Comparison of ENCODE assay signal across 25 cellular contexts in the genomic region with DNA sequence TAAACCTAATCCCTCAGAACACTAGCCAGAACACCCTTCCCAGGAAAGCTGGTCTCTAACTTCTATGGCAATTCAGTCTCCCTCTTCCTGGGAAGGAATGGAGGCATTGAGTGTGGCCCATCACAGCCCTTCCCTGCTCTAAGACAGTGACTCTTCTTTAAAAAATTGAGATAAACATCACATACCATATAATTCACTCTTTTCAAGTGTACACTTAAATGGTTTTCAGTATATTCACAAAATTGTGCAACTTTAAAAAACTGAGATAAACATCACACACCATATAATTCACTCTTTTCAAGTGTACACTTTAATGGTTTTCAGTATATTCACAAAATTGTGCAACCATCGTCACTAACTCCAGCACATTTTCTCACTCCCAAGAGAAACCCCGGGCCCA.
"Had no signal": no experiment of that assay in that cellular context is flagged by ENCODE, and none has a peak within 500 bp of the region (broad histone marks: within the 10 kb centered on the region; RNA-seq: fewer than 3 reads in every experiment).

No MANE protein-coding gene starts in this region.

- H3K36me3 Mint-ChIP-seq: stimulated activated effector memory CD8-positive, alpha-beta T cell treated with anti-CD3 and anti-CD28 coated beads, Interleukin-12 subunit alpha, Interleukin-12 subunit beta, amount 100 ng/mL, for 72 hours had no signal

- H3K4me1 ChIP-seq: left ventricle myocardium inferior, right lobe of liver had no signal

- FAIRE-seq: colon, frontal cortex had no signal

- H3K4me3 Mint-ChIP-seq: activated CD4-positive, alpha-beta memory T cell treated with anti-CD3 and anti-CD28 coated beads, Interleukin-2, amount 10 ng/mL, durations not matched to agents 7 days and 5 days; activated CD4-positive, alpha-beta T cell treated with anti-CD3 and anti-CD28 coated beads, Interleukin-2, amount 10 ng/mL, durations not matched to agents 24 days and 14 days; activated naive CD8-positive, alpha-beta T cell treated with anti-CD3 and anti-CD28 coated beads, Interleukin-2, amount 50 U/mL, for 24 hours; activated T-cell treated with anti-CD3 and anti-CD28 coated beads, Interleukin-2, amount 50 U/mL, for 72 hours; central memory CD8-positive, alpha-beta T cell; stimulated activated effector memory CD8-positive, alpha-beta T cell treated with anti-CD3 and anti-CD28 coated beads, Interleukin-12 subunit alpha, Interleukin-12 subunit beta, amount 100 ng/mL, for 72 hours; stimulated activated naive CD8-positive, alpha-beta T cell treated with anti-CD3 and anti-CD28 coated beads, Interleukin-15, amount 100 ng/mL, for 72 hours; T-helper 2 cell treated with Interferon-gamma antibody and Interleukin-4, amounts not matched to agents 5 μg/mL and 100 μg/mL, for 36 hours had no signal

- H3K4me1 Mint-ChIP-seq: stimulated activated effector memory CD8-positive, alpha-beta T cell treated with anti-CD3 and anti-CD28 coated beads, Interleukin-12 subunit alpha, Interleukin-12 subunit beta, amount 100 ng/mL, for 72 hours had no signal

- H3K9me3 ChIP-seq: left ventricle myocardium inferior, right lobe of liver, transverse colon, vagina had no signal

- H3K36me3 ChIP-seq: left ventricle myocardium inferior, right lobe of liver, transverse colon, vagina had no signal

- H3K27me3 ChIP-seq: right lobe of liver, transverse colon, vagina had no signal

- H3K9me3 Mint-ChIP-seq: activated CD4-positive, alpha-beta memory T cell treated with anti-CD3 and anti-CD28 coated beads, Interleukin-2, amount 10 ng/mL, durations not matched to agents 7 days and 5 days; activated CD4-positive, alpha-beta T cell treated with anti-CD3 and anti-CD28 coated beads, Interleukin-2, amount 10 ng/mL, durations not matched to agents 24 days and 14 days; activated naive CD8-positive, alpha-beta T cell treated with anti-CD3 and anti-CD28 coated beads, Interleukin-2, amount 50 U/mL, for 24 hours; activated T-cell treated with anti-CD3 and anti-CD28 coated beads, Interleukin-2, amount 50 U/mL, for 72 hours; central memory CD8-positive, alpha-beta T cell; stimulated activated effector memory CD8-positive, alpha-beta T cell treated with anti-CD3 and anti-CD28 coated beads, Interleukin-12 subunit alpha, Interleukin-12 subunit beta, amount 100 ng/mL, for 72 hours; stimulated activated naive CD8-positive, alpha-beta T cell treated with anti-CD3 and anti-CD28 coated beads, Interleukin-15, amount 100 ng/mL, for 72 hours; T-helper 2 cell treated with Interferon-gamma antibody and Interleukin-4, amounts not matched to agents 5 μg/mL and 100 μg/mL, for 36 hours had no signal

- H3K27me3 Mint-ChIP-seq: activated CD4-positive, alpha-beta memory T cell treated with anti-CD3 and anti-CD28 coated beads, Interleukin-2, amount 10 ng/mL, durations not matched to agents 7 days and 5 days; activated CD4-positive, alpha-beta T cell treated with anti-CD3 and anti-CD28 coated beads, Interleukin-2, amount 10 ng/mL, durations not matched to agents 24 days and 14 days; activated naive CD8-positive, alpha-beta T cell treated with anti-CD3 and anti-CD28 coated beads, Interleukin-2, amount 50 U/mL, for 24 hours; central memory CD8-positive, alpha-beta T cell; stimulated activated naive CD8-positive, alpha-beta T cell treated with anti-CD3 and anti-CD28 coated beads, Interleukin-15, amount 100 ng/mL, for 72 hours had no signal

- H3K4me3 ChIP-seq: left ventricle myocardium inferior, right lobe of liver, skin epidermis, transverse colon, vagina had no signal

- H3K27ac Mint-ChIP-seq: activated CD4-positive, alpha-beta memory T cell treated with anti-CD3 and anti-CD28 coated beads, Interleukin-2, amount 10 ng/mL, durations not matched to agents 7 days and 5 days; activated CD4-positive, alpha-beta T cell treated with anti-CD3 and anti-CD28 coated beads, Interleukin-2, amount 10 ng/mL, durations not matched to agents 24 days and 14 days; activated naive CD8-positive, alpha-beta T cell treated with anti-CD3 and anti-CD28 coated beads, Interleukin-2, amount 50 U/mL, for 24 hours; activated T-cell treated with anti-CD3 and anti-CD28 coated beads, Interleukin-2, amount 50 U/mL, for 72 hours; stimulated activated effector memory CD8-positive, alpha-beta T cell treated with anti-CD3 and anti-CD28 coated beads, Interleukin-12 subunit alpha, Interleukin-12 subunit beta, amount 100 ng/mL, for 72 hours; stimulated activated naive CD8-positive, alpha-beta T cell treated with anti-CD3 and anti-CD28 coated beads, Interleukin-15, amount 100 ng/mL, for 72 hours; T-helper 2 cell treated with Interferon-gamma antibody and Interleukin-4, amounts not matched to agents 5 μg/mL and 100 μg/mL, for 36 hours had no signal

- H3K27ac ChIP-seq: left ventricle myocardium inferior, right lobe of liver, skin epidermis, transverse colon, vagina, VCaP had no signal

- DNase-seq: activated CD4-positive, alpha-beta memory T cell treated with anti-CD3 and anti-CD28 coated beads, Interleukin-2, amount 10 ng/mL, durations not matched to agents 7 days and 5 days; activated CD4-positive, alpha-beta T cell treated with anti-CD3 and anti-CD28 coated beads, Interleukin-2, amount 10 ng/mL, durations not matched to agents 24 days and 14 days; activated effector memory CD4-positive, alpha-beta T cell treated with anti-CD3 and anti-CD28 coated beads, Interleukin-2, amount 50 U/mL, for 16 hours; activated naive CD4-positive, alpha-beta T cell treated with anti-CD3 and anti-CD28 coated beads, Interleukin-2, amount 50 U/mL, for 16 hours; activated naive CD8-positive, alpha-beta T cell treated with anti-CD3 and anti-CD28 coated beads, Interleukin-2, amount 50 U/mL, for 24 hours; activated T-cell treated with anti-CD3 and anti-CD28 coated beads, Interleukin-2, amount 50 U/mL, for 72 hours; aorta; effector memory CD4-positive, alpha-beta T cell; glutamatergic neuron; hippocampal formation; left ventricle myocardium inferior; nucleus accumbens; posterior cingulate gyrus; right lobe of liver; stimulated activated CD4-positive, alpha-beta T cell treated with anti-CD3 and anti-CD28 coated beads, Interleukin-2, amount 100 ng/mL, for 24 hours; stimulated activated naive CD8-positive, alpha-beta T cell treated with anti-CD3 and anti-CD28 coated beads, Interleukin-15, amount 100 ng/mL, for 72 hours; transverse colon had no signal
